1 cellular context compared by ENCODE assay signal in the genomic region with DNA sequence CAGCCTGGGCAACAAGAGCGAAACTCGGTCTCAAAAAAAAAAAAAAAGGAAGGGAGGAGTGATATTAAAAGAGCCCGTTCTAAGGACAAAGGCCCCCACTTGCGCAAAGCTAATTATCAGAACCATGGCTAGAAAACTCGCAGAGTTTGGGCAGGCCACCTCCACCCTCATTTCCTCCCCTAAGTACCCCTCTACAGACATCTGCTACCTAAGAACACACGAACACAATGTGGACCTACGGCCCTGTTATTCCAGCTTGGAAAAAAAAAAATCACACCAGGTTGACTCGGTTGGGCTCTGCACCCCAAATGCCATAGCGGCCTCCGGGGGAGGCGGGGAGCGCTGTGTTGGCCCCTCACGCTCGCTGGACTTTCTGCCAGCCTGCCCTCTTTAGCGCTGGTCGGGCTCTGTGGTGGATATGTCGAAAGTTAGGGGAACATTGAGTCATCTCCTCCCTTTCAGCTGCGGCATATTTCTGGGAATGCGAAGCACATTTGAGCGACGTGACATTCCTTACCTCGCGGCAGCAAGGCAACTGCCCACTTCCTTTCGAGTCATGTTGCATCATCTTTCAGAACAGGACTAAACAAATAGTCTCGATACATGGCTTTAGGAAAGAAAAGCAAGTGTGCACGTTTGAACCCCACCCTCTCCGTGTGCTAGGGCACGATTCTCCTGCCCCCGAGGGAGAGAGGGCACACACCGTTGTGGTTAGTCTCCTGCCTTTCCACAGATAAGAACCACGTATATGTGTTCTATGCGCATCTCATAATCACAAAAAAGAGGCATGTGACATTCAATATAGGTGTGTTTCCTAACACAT.
A peak's percentile ranks its signal among the peaks of the same experiment; 100 is the strongest.
TF ChIP-seq lines count a peak whose summit lies in the region.

No MANE protein-coding gene starts in this region.

TF ChIP-seq in HepG2, 621 proteins besides CTCF, POLR2A, EP300 and RAD21 (continued from another document):
- TF ChIP-seq, protein P1, sequence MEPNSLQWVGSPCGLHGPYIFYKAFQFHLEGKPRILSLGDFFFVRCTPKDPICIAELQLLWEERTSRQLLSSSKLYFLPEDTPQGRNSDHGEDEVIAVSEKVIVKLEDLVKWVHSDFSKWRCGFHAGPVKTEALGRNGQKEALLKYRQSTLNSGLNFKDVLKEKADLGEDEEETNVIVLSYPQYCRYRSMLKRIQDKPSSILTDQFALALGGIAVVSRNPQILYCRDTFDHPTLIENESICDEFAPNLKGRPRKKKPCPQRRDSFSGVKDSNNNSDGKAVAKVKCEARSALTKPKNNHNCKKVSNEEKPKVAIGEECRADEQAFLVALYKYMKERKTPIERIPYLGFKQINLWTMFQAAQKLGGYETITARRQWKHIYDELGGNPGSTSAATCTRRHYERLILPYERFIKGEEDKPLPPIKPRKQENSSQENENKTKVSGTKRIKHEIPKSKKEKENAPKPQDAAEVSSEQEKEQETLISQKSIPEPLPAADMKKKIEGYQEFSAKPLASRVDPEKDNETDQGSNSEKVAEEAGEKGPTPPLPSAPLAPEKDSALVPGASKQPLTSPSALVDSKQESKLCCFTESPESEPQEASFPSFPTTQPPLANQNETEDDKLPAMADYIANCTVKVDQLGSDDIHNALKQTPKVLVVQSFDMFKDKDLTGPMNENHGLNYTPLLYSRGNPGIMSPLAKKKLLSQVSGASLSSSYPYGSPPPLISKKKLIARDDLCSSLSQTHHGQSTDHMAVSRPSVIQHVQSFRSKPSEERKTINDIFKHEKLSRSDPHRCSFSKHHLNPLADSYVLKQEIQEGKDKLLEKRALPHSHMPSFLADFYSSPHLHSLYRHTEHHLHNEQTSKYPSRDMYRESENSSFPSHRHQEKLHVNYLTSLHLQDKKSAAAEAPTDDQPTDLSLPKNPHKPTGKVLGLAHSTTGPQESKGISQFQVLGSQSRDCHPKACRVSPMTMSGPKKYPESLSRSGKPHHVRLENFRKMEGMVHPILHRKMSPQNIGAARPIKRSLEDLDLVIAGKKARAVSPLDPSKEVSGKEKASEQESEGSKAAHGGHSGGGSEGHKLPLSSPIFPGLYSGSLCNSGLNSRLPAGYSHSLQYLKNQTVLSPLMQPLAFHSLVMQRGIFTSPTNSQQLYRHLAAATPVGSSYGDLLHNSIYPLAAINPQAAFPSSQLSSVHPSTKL (CRISPR knock-in tag; IDR thresholded peaks at IDR 0.05): peak; percentile 100
- TF ChIP-seq HMG20A (CRISPR knock-in tag; IDR thresholded peaks at IDR 0.05; ENCODE audit: borderline replicate concordance) (peak; percentile 96), ZNF263 (CRISPR knock-in tag; IDR thresholded peaks at IDR 0.05) (peak; percentile 52), HOXA9 (CRISPR knock-in tag; IDR thresholded peaks at IDR 0.05; ENCODE audit: borderline replicate concordance) (no peak), NFIB (CRISPR knock-in tag; IDR thresholded peaks at IDR 0.05; ENCODE audit: borderline replicate concordance) (no peak), GLI4 (CRISPR knock-in tag; IDR thresholded peaks at IDR 0.05; ENCODE audit: borderline replicate concordance) (0 out of 2 replicates have a peak, but pooled peaks have one; percentile 16), PCBP1 (IDR thresholded peaks at IDR 0.05; ENCODE audit: borderline replicate concordance, low read depth, low read length) (no peak), SP2 (CRISPR knock-in tag; IDR thresholded peaks at IDR 0.05) (no peak), SMARCE1 (IDR thresholded peaks at IDR 0.05; ENCODE audit: borderline replicate concordance) (no peak), ZNF432 (CRISPR knock-in tag; IDR thresholded peaks at IDR 0.05; ENCODE audit: borderline replicate concordance) (no peak), ZNF562 (CRISPR knock-in tag; IDR thresholded peaks at IDR 0.05; ENCODE audit: borderline replicate concordance) (no peak), ATF1 (CRISPR knock-in tag; IDR thresholded peaks at IDR 0.05) (peak; percentile 77), TBX3 (IDR thresholded peaks at IDR 0.05; ENCODE audit: borderline replicate concordance) (peak; percentile 46; the same call in 1 of the 2 replicates), NFYC (CRISPR knock-in tag; IDR thresholded peaks at IDR 0.05) (peak; percentile 24; the same call in 1 of the 2 replicates), SIN3B (IDR thresholded peaks at IDR 0.05; ENCODE audit: low read length) (no peak), JDP2 (CRISPR knock-in tag; IDR thresholded peaks at IDR 0.05; ENCODE audit: borderline replicate concordance) (no peak; the same call in 1 of the 2 replicates), MIXL1 (CRISPR knock-in tag; IDR thresholded peaks at IDR 0.05) (peak; percentile 92; the same call in 1 of the 2 replicates), ZFYVE20 (CRISPR knock-in tag; IDR thresholded peaks at IDR 0.05; ENCODE audit: borderline replicate concordance, low read depth) (no peak), ZKSCAN5 (CRISPR knock-in tag; IDR thresholded peaks at IDR 0.05) (no peak), POGZ (CRISPR knock-in tag; IDR thresholded peaks at IDR 0.05) (peak; percentile 94)
- TF ChIP-seq, protein P2, sequence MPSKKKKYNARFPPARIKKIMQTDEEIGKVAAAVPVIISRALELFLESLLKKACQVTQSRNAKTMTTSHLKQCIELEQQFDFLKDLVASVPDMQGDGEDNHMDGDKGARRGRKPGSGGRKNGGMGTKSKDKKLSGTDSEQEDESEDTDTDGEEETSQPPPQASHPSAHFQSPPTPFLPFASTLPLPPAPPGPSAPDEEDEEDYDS (CRISPR knock-in tag; IDR thresholded peaks at IDR 0.05): peak; percentile 83
- TF ChIP-seq, protein P3, sequence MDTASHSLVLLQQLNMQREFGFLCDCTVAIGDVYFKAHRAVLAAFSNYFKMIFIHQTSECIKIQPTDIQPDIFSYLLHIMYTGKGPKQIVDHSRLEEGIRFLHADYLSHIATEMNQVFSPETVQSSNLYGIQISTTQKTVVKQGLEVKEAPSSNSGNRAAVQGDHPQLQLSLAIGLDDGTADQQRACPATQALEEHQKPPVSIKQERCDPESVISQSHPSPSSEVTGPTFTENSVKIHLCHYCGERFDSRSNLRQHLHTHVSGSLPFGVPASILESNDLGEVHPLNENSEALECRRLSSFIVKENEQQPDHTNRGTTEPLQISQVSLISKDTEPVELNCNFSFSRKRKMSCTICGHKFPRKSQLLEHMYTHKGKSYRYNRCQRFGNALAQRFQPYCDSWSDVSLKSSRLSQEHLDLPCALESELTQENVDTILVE (CRISPR knock-in tag; IDR thresholded peaks at IDR 0.05): peak; percentile 96
- TF ChIP-seq, protein P4, sequence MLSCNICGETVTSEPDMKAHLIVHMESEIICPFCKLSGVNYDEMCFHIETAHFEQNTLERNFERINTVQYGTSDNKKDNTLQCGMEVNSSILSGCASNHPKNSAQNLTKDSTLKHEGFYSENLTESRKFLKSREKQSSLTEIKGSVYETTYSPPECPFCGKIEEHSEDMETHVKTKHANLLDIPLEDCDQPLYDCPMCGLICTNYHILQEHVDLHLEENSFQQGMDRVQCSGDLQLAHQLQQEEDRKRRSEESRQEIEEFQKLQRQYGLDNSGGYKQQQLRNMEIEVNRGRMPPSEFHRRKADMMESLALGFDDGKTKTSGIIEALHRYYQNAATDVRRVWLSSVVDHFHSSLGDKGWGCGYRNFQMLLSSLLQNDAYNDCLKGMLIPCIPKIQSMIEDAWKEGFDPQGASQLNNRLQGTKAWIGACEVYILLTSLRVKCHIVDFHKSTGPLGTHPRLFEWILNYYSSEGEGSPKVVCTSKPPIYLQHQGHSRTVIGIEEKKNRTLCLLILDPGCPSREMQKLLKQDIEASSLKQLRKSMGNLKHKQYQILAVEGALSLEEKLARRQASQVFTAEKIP (CRISPR knock-in tag; IDR thresholded peaks at IDR 0.05; ENCODE audit: borderline replicate concordance): no peak
- TF ChIP-seq, protein P5, sequence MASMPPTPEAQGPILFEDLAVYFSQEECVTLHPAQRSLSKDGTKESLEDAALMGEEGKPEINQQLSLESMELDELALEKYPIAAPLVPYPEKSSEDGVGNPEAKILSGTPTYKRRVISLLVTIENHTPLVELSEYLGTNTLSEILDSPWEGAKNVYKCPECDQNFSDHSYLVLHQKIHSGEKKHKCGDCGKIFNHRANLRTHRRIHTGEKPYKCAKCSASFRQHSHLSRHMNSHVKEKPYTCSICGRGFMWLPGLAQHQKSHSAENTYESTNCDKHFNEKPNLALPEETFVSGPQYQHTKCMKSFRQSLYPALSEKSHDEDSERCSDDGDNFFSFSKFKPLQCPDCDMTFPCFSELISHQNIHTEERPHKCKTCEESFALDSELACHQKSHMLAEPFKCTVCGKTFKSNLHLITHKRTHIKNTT (CRISPR knock-in tag; IDR thresholded peaks at IDR 0.05): no peak
- TF ChIP-seq, protein P6, sequence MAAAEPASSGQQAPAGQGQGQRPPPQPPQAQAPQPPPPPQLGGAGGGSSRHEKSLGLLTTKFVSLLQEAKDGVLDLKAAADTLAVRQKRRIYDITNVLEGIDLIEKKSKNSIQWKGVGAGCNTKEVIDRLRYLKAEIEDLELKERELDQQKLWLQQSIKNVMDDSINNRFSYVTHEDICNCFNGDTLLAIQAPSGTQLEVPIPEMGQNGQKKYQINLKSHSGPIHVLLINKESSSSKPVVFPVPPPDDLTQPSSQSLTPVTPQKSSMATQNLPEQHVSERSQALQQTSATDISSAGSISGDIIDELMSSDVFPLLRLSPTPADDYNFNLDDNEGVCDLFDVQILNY (CRISPR knock-in tag; conservative IDR thresholded peaks at IDR 0.05): no peak
- TF ChIP-seq, protein P7, sequence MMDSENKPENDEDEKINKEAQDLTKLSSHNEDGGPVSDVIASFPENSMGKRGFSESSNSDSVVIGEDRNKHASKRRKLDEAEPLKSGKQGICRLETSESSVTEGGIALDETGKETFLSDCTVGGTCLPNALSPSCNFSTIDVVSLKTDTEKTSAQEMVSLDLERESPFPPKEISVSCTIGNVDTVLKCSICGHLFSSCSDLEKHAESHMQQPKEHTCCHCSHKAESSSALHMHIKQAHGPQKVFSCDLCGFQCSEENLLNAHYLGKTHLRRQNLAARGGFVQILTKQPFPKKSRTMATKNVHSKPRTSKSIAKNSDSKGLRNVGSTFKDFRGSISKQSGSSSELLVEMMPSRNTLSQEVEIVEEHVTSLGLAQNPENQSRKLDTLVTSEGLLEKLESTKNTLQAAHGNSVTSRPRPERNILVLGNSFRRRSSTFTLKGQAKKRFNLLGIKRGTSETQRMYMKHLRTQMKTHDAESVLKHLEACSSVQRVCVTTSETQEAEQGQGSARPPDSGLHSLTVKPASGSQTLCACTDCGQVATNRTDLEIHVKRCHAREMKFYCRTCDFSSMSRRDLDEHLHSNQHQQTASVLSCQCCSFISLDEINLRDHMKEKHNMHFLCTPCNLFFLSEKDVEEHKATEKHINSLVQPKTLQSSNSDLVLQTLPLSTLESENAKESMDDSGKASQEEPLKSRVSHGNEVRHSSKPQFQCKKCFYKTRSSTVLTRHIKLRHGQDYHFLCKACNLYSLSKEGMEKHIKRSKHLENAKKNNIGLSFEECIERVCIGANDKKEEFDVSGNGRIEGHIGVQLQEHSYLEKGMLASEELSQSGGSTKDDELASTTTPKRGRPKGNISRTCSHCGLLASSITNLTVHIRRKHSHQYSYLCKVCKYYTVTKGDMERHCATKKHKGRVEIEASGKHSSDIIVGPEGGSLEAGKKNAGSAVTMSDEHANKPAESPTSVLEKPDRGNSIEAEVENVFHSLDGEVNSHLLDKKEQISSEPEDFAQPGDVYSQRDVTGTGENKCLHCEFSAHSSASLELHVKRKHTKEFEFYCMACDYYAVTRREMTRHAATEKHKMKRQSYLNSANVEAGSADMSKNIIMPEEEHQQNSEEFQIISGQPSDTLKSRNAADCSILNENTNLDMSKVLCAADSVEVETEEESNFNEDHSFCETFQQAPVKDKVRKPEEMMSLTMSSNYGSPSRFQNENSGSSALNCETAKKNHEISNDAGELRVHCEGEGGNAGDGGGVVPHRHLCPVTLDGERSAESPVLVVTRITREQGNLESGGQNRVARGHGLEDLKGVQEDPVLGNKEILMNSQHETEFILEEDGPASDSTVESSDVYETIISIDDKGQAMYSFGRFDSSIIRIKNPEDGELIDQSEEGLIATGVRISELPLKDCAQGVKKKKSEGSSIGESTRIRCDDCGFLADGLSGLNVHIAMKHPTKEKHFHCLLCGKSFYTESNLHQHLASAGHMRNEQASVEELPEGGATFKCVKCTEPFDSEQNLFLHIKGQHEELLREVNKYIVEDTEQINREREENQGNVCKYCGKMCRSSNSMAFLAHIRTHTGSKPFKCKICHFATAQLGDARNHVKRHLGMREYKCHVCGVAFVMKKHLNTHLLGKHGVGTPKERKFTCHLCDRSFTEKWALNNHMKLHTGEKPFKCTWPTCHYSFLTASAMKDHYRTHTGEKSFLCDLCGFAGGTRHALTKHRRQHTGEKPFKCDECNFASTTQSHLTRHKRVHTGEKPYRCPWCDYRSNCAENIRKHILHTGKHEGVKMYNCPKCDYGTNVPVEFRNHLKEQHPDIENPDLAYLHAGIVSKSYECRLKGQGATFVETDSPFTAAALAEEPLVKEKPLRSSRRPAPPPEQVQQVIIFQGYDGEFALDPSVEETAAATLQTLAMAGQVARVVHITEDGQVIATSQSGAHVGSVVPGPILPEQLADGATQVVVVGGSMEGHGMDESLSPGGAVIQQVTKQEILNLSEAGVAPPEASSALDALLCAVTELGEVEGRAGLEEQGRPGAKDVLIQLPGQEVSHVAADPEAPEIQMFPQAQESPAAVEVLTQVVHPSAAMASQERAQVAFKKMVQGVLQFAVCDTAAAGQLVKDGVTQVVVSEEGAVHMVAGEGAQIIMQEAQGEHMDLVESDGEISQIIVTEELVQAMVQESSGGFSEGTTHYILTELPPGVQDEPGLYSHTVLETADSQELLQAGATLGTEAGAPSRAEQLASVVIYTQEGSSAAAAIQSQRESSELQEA (CRISPR knock-in tag; IDR thresholded peaks at IDR 0.05; ENCODE audit: not compliant biosample characterization): no peak
- TF ChIP-seq, protein P8, sequence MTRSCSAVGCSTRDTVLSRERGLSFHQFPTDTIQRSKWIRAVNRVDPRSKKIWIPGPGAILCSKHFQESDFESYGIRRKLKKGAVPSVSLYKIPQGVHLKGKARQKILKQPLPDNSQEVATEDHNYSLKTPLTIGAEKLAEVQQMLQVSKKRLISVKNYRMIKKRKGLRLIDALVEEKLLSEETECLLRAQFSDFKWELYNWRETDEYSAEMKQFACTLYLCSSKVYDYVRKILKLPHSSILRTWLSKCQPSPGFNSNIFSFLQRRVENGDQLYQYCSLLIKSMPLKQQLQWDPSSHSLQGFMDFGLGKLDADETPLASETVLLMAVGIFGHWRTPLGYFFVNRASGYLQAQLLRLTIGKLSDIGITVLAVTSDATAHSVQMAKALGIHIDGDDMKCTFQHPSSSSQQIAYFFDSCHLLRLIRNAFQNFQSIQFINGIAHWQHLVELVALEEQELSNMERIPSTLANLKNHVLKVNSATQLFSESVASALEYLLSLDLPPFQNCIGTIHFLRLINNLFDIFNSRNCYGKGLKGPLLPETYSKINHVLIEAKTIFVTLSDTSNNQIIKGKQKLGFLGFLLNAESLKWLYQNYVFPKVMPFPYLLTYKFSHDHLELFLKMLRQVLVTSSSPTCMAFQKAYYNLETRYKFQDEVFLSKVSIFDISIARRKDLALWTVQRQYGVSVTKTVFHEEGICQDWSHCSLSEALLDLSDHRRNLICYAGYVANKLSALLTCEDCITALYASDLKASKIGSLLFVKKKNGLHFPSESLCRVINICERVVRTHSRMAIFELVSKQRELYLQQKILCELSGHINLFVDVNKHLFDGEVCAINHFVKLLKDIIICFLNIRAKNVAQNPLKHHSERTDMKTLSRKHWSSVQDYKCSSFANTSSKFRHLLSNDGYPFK (CRISPR knock-in tag; IDR thresholded peaks at IDR 0.05; ENCODE audit: borderline replicate concordance): 0 out of 2 replicates have a peak, but pooled peaks have one; percentile 68
- TF ChIP-seq, protein P9, sequence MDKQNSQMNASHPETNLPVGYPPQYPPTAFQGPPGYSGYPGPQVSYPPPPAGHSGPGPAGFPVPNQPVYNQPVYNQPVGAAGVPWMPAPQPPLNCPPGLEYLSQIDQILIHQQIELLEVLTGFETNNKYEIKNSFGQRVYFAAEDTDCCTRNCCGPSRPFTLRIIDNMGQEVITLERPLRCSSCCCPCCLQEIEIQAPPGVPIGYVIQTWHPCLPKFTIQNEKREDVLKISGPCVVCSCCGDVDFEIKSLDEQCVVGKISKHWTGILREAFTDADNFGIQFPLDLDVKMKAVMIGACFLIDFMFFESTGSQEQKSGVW (CRISPR knock-in tag; IDR thresholded peaks at IDR 0.05; ENCODE audit: borderline replicate concordance): no peak
- TF ChIP-seq, protein P10, sequence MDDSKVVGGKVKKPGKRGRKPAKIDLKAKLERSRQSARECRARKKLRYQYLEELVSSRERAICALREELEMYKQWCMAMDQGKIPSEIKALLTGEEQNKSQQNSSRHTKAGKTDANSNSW (CRISPR knock-in tag; IDR thresholded peaks at IDR 0.05; ENCODE audit: borderline replicate concordance): no peak
